In genomic region chr4:83768146-83768545, GRCh38 we compare ENCODE assay signal across 35 cellular contexts.
"Had no signal": no experiment of that assay in that cellular context is flagged by ENCODE, and none has a peak within 500 bp of the region (broad histone marks: within the 10 kb centered on the region; RNA-seq: fewer than 3 reads in every experiment).

No MANE protein-coding gene starts in this region.

- H3K4me2 ChIP-seq: KMS-11 had no signal

- H3K9me3 ChIP-seq: MG63 had no signal

- H3K27ac ChIP-seq: KMS-11 had no signal

- H3K27me3 ChIP-seq: MG63 had no signal

- H3K4me3 ChIP-seq: MG63 had no signal

- H3K36me3 ChIP-seq: MG63 had no signal

- H3K9ac ChIP-seq: KMS-11 had no signal

- DNase-seq: Karpas-422, Kasumi-1, MG63, MM.1S, MV-4-11, NCI-H1048, NCI-H1092, NCI-H1092 treated with DMSO at 0.1 percent for 48 hours, NCI-H1105, NCI-H1105 treated with DMSO at 0.1 percent for 48 hours, NCI-H1417, NCI-H1417 treated with DMSO at 0.1 percent for 48 hours, NCI-H1436, NCI-H1436 treated with DMSO at 0.1 percent for 48 hours, NCI-H146, NCI-H1694, NCI-H1694 treated with DMSO at 0.1 percent for 48 hours, NCI-H187, NCI-H187 treated with DMSO at 0.1 percent for 48 hours, NCI-H1930, NCI-H2029, NCI-H2029 treated with DMSO at 0.1 percent for 48 hours, NCI-H2081, NCI-H2081 treated with DMSO at 0.1 percent for 48 hours, NCI-H2107, NCI-H2171, NCI-H2171 treated with DMSO at 0.1 percent for 48 hours, NCI-H2227 treated with DMSO at 0.1 percent for 48 hours, NCI-H226, NCI-H345, NCI-H446, NCI-H446 treated with DMSO at 0.1 percent for 48 hours, NCI-H510A, NCI-H510A treated with DMSO at 0.1 percent for 48 hours had no signal
